ENCODE assay signal across 10 cellular contexts in genomic region chr12:117408161-117408791, GRCh38. TPM values are rescaled to one million over a fixed set of nuclear protein-coding genes. Genes with fewer than 3 reads are reported as not detected.
DNase-seq lines count a peak whose midpoint lies in the region; ATAC-seq and TF ChIP-seq lines count a peak whose summit lies in the region.
"Had no signal": no experiment of that assay in that cellular context is flagged by ENCODE, and none has a peak within 500 bp of the region (broad histone marks: within the 10 kb centered on the region; RNA-seq: fewer than 3 reads in every experiment).

No MANE protein-coding gene starts in this region.

- peaks cover 15% of the 10 kb centered on the region for H3K4me1 Mint-ChIP-seq in WTC11
- H3K4me1 Mint-ChIP-seq in activated T-helper 1 cell treated with anti-CD3 and anti-CD28 coated beads, Interleukin-12 subunit alpha, Interleukin-12 subunit beta, Interleukin-2, Interleukin-4 antibody, amounts not matched to agents 30 ng/mL and 10 ng/mL and 1 ng/mL, durations not matched to agents 14 hours and 24 hours and 36 hours (ENCODE audit: low read depth) = no peaks in the 10 kb centered on the region

- H3K4me3 Mint-ChIP-seq in WTC11 = no peak overlapping the region; the same call in 1 of the 2 replicates
- H3K4me3 Mint-ChIP-seq in activated T-helper 1 cell treated with anti-CD3 and anti-CD28 coated beads, Interleukin-12 subunit alpha, Interleukin-12 subunit beta, Interleukin-2, Interleukin-4 antibody, amounts not matched to agents 30 ng/mL and 10 ng/mL and 1 ng/mL, durations not matched to agents 14 hours and 24 hours and 36 hours = no peak overlapping the region

- no peaks in the 10 kb centered on the region for H3K9me3 ChIP-seq in testis

- POLR2A ChIA-PET in WTC11 (lab: Charles Lee) = no interaction called here

- intact Hi-C loops in testis (cut with DNase I; ENCODE audit: low total_unique reads) = no loop called here
- intact Hi-C loops in activated T-helper 1 cell treated with anti-CD3 and anti-CD28 coated beads, Interleukin-12 subunit alpha, Interleukin-12 subunit beta, Interleukin-2, Interleukin-4 antibody, amounts not matched to agents 30 ng/mL and 10 ng/mL and 1 ng/mL, durations not matched to agents 14 hours and 24 hours and 36 hours (cut with micrococcal nuclease) = no loop called here

- peaks cover 4% of the 10 kb centered on the region for H3K4me1 ChIP-seq in testis

- H3K27ac Mint-ChIP-seq in WTC11 = peak overlapping the region; percentile 60; the same call in 1 of the 2 replicates
- H3K27ac Mint-ChIP-seq in activated T-helper 1 cell treated with anti-CD3 and anti-CD28 coated beads, Interleukin-12 subunit alpha, Interleukin-12 subunit beta, Interleukin-2, Interleukin-4 antibody, amounts not matched to agents 30 ng/mL and 10 ng/mL and 1 ng/mL, durations not matched to agents 14 hours and 24 hours and 36 hours = no peak overlapping the region

- 46 to 50% methylated on average over 8 to 11 of the region's 11 CpGs for WGBS in testis, 2 donors

- H3K27ac ChIP-seq in testis = no peak overlapping the region
- H3K27ac ChIP-seq: epithelial cell of prostate had no signal

- DNase-seq in DMS153 treated with DMSO at 0.1 percent for 48 hours (lab: John Stamatoyannopoulos, UW; ENCODE audit: unreplicated experiment) (peak; percentile 12), DMS153 (lab: John Stamatoyannopoulos, UW) (no peak), WTC11 (ENCODE audit: low spot score) (no peak), iPS-NIHi7 (ENCODE audit: extremely low spot score) (peak; percentile 62), testis (peak; percentile 69), NCI-H2081 treated with DMSO at 0.1 percent for 48 hours (lab: John Stamatoyannopoulos, UW) (no peak)
- no peak for DNase-seq in activated T-helper 1 cell treated with anti-CD3 and anti-CD28 coated beads, Interleukin-12 subunit alpha, Interleukin-12 subunit beta, Interleukin-2, Interleukin-4 antibody, amounts not matched to agents 30 ng/mL and 10 ng/mL and 1 ng/mL, durations not matched to agents 14 hours and 24 hours and 36 hours (ENCODE audit: low spot score)
- DNase-seq: NCI-H524 had no signal

- no peak overlapping the region for H3K4me3 ChIP-seq in testis

- no peaks in the 10 kb centered on the region; the same call in 1 of the 2 replicates for H3K27me3 Mint-ChIP-seq in WTC11 (ENCODE audit: low read depth)
- H3K27me3 Mint-ChIP-seq in activated T-helper 1 cell treated with anti-CD3 and anti-CD28 coated beads, Interleukin-12 subunit alpha, Interleukin-12 subunit beta, Interleukin-2, Interleukin-4 antibody, amounts not matched to agents 30 ng/mL and 10 ng/mL and 1 ng/mL, durations not matched to agents 14 hours and 24 hours and 36 hours (ENCODE audit: insufficient read depth) = no peaks in the 10 kb centered on the region

- H3K36me3 Mint-ChIP-seq in WTC11 = no peaks in the 10 kb centered on the region
- H3K36me3 Mint-ChIP-seq in activated T-helper 1 cell treated with anti-CD3 and anti-CD28 coated beads, Interleukin-12 subunit alpha, Interleukin-12 subunit beta, Interleukin-2, Interleukin-4 antibody, amounts not matched to agents 30 ng/mL and 10 ng/mL and 1 ng/mL, durations not matched to agents 14 hours and 24 hours and 36 hours (ENCODE audit: low read depth) = no peaks in the 10 kb centered on the region

- H3K27me3 ChIP-seq in testis = no peaks in the 10 kb centered on the region

- ATAC-seq in WTC11 (peak; percentile 83), HG03354 (IDR thresholded peaks at IDR 0.05; ENCODE audit: poor library complexity, severe bottlenecking, unreplicated experiment) (no peak)

- H3K36me3 ChIP-seq in testis (ENCODE audit: low read depth, missing control alignments) = no peaks in the 10 kb centered on the region

- TF ChIP-seq POLR2A in testis (IDR thresholded peaks at IDR 0.05) = no peak

- CTCF ChIA-PET in WTC11 (lab: Charles Lee) = interaction anchor here (0.8 to 1.8 kb wide), 7 partner anchors 9 to 449 kb away, joined by 3 to 17 read pairs (median 3); no protein-coding TSS in a partner anchor

- peaks cover 8% of the 10 kb centered on the region for H3K9me3 Mint-ChIP-seq in WTC11
- peaks cover under 1% of the 10 kb centered on the region for H3K9me3 Mint-ChIP-seq in activated T-helper 1 cell treated with anti-CD3 and anti-CD28 coated beads, Interleukin-12 subunit alpha, Interleukin-12 subunit beta, Interleukin-2, Interleukin-4 antibody, amounts not matched to agents 30 ng/mL and 10 ng/mL and 1 ng/mL, durations not matched to agents 14 hours and 24 hours and 36 hours

- TF ChIP-seq CTCF in WTC11 (IDR thresholded peaks at IDR 0.05) = no peak
- TF ChIP-seq CTCF in testis (IDR thresholded peaks at IDR 0.05) = no peak

TF ChIP-seq in WTC11, 78 proteins besides CTCF, POLR2A, EP300 and RAD21:
- TF ChIP-seq GABPB1 (CRISPR knock-in tag; IDR thresholded peaks at IDR 0.05) (no peak), ZNF263 (CRISPR knock-in tag; IDR thresholded peaks at IDR 0.05; ENCODE audit: low read depth) (peak; percentile 66; the same call in 1 of the 2 replicates)

RNA-seq across cellular contexts. Expression of gene NOS1, which starts 46.9 kb away (rescaled TPM):
- total RNA-seq in WTC11 (2021) (4.0 to 4.8 TPM (median 4.5 TPM) in 3 replicates), testis (1 to 10 TPM; 3.1 to 3.8 TPM)
- 1.5 TPM for polyA plus RNA-seq in testis (ENCODE audit: insufficient read depth, low read depth, low replicate concordance)
- not detected in 2 replicates for total RNA-seq in activated T-helper 1 cell treated with anti-CD3 and anti-CD28 coated beads, Interleukin-12 subunit alpha, Interleukin-12 subunit beta, Interleukin-2, Interleukin-4 antibody, amounts not matched to agents 30 ng/mL and 10 ng/mL and 1 ng/mL, durations not matched to agents 14 hours and 24 hours and 36 hours

Comparison
In these comparisons a context has a peak if more than half of its experiments do, and no peak if none do; other contexts are left out.
1. DNase-seq: peak in DMS153 treated with DMSO at 0.1 percent for 48 hours (single experiment), iPS-NIHi7 (single experiment) and testis (single experiment); none in DMS153 (single experiment), WTC11 (single experiment), activated T-helper 1 cell treated with anti-CD3 and anti-CD28 coated beads, Interleukin-12 subunit alpha, Interleukin-12 subunit beta, Interleukin-2, Interleukin-4 antibody, amounts not matched to agents 30 ng/mL and 10 ng/mL and 1 ng/mL, durations not matched to agents 14 hours and 24 hours and 36 hours (single experiment) and NCI-H2081 treated with DMSO at 0.1 percent for 48 hours (single experiment).